1 cellular context compared by ENCODE assay signal in genomic region chr2:135064149-135064548, GRCh38.
TF ChIP-seq lines count a peak whose summit lies in the region.

No MANE protein-coding gene starts in this region.

TF ChIP-seq in GM23338, 12 proteins besides CTCF, POLR2A, EP300 and RAD21 (continued from another document):
- TF ChIP-seq ZNF462 (CRISPR knock-in tag; IDR thresholded peaks at IDR 0.05): no peak
- no peak for TF ChIP-seq JUNB (IDR thresholded peaks at IDR 0.05; ENCODE audit: unreplicated experiment)
- no peak for TF ChIP-seq ZNF114 (CRISPR knock-in tag; IDR thresholded peaks at IDR 0.05)
- TF ChIP-seq, protein P1, sequence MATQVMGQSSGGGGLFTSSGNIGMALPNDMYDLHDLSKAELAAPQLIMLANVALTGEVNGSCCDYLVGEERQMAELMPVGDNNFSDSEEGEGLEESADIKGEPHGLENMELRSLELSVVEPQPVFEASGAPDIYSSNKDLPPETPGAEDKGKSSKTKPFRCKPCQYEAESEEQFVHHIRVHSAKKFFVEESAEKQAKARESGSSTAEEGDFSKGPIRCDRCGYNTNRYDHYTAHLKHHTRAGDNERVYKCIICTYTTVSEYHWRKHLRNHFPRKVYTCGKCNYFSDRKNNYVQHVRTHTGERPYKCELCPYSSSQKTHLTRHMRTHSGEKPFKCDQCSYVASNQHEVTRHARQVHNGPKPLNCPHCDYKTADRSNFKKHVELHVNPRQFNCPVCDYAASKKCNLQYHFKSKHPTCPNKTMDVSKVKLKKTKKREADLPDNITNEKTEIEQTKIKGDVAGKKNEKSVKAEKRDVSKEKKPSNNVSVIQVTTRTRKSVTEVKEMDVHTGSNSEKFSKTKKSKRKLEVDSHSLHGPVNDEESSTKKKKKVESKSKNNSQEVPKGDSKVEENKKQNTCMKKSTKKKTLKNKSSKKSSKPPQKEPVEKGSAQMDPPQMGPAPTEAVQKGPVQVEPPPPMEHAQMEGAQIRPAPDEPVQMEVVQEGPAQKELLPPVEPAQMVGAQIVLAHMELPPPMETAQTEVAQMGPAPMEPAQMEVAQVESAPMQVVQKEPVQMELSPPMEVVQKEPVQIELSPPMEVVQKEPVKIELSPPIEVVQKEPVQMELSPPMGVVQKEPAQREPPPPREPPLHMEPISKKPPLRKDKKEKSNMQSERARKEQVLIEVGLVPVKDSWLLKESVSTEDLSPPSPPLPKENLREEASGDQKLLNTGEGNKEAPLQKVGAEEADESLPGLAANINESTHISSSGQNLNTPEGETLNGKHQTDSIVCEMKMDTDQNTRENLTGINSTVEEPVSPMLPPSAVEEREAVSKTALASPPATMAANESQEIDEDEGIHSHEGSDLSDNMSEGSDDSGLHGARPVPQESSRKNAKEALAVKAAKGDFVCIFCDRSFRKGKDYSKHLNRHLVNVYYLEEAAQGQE (IDR thresholded peaks at IDR 0.05; ENCODE audit: unreplicated experiment): no peak
- no peak for TF ChIP-seq CREB1 (CRISPR knock-in tag; IDR thresholded peaks at IDR 0.05; ENCODE audit: low read depth)
- TF ChIP-seq EZH2 (IDR thresholded peaks at IDR 0.05; ENCODE audit: low read depth, unreplicated experiment): no peak
